ENCODE assay signal across 1 cellular context in genomic region chr2:228768818-228769217, GRCh38.
TF ChIP-seq lines count a peak whose summit lies in the region.

No MANE protein-coding gene starts in this region.

TF ChIP-seq in SK-N-SH, 30 proteins besides CTCF, POLR2A, EP300 and RAD21:
- no peak for TF ChIP-seq REST (IDR thresholded peaks at IDR 0.05; ENCODE audit: low read depth, low read length)
- TF ChIP-seq GABPA (IDR thresholded peaks at IDR 0.05; ENCODE audit: low read depth), result no peak
- no peak for TF ChIP-seq POLR2AphosphoS5 (IDR thresholded peaks at IDR 0.05; ENCODE audit: low read depth, low read length)
- no peak for TF ChIP-seq YY1 (IDR thresholded peaks at IDR 0.05; ENCODE audit: low read depth)
- no peak for TF ChIP-seq FOXJ3 (CRISPR knock-in tag; IDR thresholded peaks at IDR 0.05)
- TF ChIP-seq ELF1 (IDR thresholded peaks at IDR 0.05), result no peak
- no peak for TF ChIP-seq TAF1 (IDR thresholded peaks at IDR 0.05; ENCODE audit: borderline replicate concordance, low read depth, low read length)
- TF ChIP-seq EZH2phosphoT487 (IDR thresholded peaks at IDR 0.05; ENCODE audit: borderline replicate concordance, low read depth), result no peak
- no peak for TF ChIP-seq SMC3 (IDR thresholded peaks at IDR 0.05; ENCODE audit: low read depth, low read length)
- no peak for TF ChIP-seq TEAD4 (IDR thresholded peaks at IDR 0.05; ENCODE audit: borderline replicate concordance, insufficient read depth)
- TF ChIP-seq JUND (IDR thresholded peaks at IDR 0.05), result no peak
- no peak for TF ChIP-seq SIN3A (IDR thresholded peaks at IDR 0.05; ENCODE audit: borderline replicate concordance, low read depth, low read length)
- no peak for TF ChIP-seq NFIC (IDR thresholded peaks at IDR 0.05; ENCODE audit: borderline replicate concordance)
- no peak for TF ChIP-seq ZBTB33 (IDR thresholded peaks at IDR 0.05; ENCODE audit: borderline replicate concordance, low read depth)
- no peak for TF ChIP-seq IRF3 (IDR thresholded peaks at IDR 0.05; ENCODE audit: low read depth, low read length)
- TF ChIP-seq FOXM1 (IDR thresholded peaks at IDR 0.05; ENCODE audit: low read depth), result no peak
- no peak for TF ChIP-seq MEF2A (IDR thresholded peaks at IDR 0.05; ENCODE audit: borderline replicate concordance, low read depth)
- no peak for TF ChIP-seq MXI1 (IDR thresholded peaks at IDR 0.05; ENCODE audit: low read depth, low read length)
- no peak for TF ChIP-seq MAX (IDR thresholded peaks at IDR 0.05; ENCODE audit: low read depth)
- TF ChIP-seq FOSL2 (IDR thresholded peaks at IDR 0.05; ENCODE audit: borderline replicate concordance, low read depth), result no peak
